ENCODE assay signal across 8 cellular contexts in the genomic region with DNA sequence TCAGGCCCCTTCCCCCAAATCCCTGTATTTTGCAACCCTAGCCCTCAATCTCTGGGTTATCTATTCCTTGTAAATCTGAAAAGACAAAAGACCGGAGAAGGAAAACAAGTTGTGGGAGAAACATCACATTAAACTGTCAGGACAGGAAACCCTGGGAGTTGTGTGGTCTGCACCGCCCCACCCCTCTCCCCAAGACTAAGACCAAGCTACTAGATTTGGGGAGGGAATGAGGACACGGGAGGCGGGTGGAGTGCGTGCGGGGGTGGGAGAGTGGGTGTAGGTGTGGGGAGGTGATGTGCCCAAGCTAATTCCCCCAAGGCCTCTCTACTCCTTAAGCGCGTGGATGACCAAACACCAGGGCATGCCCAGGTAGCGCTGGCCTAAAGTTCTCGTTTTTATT. TPM values are rescaled to one million over a fixed set of nuclear protein-coding genes. Genes with fewer than 3 reads are reported as not detected.
DNase-seq lines count a peak whose midpoint lies in the region; ATAC-seq and TF ChIP-seq lines count a peak whose summit lies in the region.

No MANE protein-coding gene starts in this region.

- peak overlapping the region; percentile 89 to 91 for H3K27ac ChIP-seq in coronary artery
- peak overlapping the region; percentile 90 for H3K27ac ChIP-seq in muscle layer of colon (ENCODE audit: low read depth, low read length)
- peak overlapping the region; percentile 90 for H3K27ac ChIP-seq in upper lobe of right lung

- no peaks in the 10 kb centered on the region for H3K9me3 Mint-ChIP-seq in activated naive CD8-positive, alpha-beta T cell (ENCODE audit: low read depth)
- H3K9me3 Mint-ChIP-seq in activated naive CD8-positive, alpha-beta T cell treated with anti-CD3 and anti-CD28 coated beads for 36 hours = no peaks in the 10 kb centered on the region

- peaks cover 6% of the 10 kb centered on the region for H3K4me1 Mint-ChIP-seq in activated naive CD8-positive, alpha-beta T cell (ENCODE audit: low read depth)
- H3K4me1 Mint-ChIP-seq in activated naive CD8-positive, alpha-beta T cell treated with anti-CD3 and anti-CD28 coated beads for 36 hours = no peaks in the 10 kb centered on the region

- intact Hi-C loops in upper lobe of right lung (cut with DNase I) = no loop called here

- H3K4me3 ChIP-seq in coronary artery (peak overlapping the region; percentile 87), muscle layer of colon (ENCODE audit: low read depth in 1 of 2, low read length in 2 of 2) (peak overlapping the region; percentile 71 to 83), upper lobe of right lung (peak overlapping the region; percentile 68)

- no peaks in the 10 kb centered on the region for H3K27me3 ChIP-seq in muscle layer of colon (ENCODE audit: control insufficient read depth in 1 of 2, insufficient read depth in 2 of 2, low read length in 2 of 2)
- no peaks in the 10 kb centered on the region for H3K27me3 ChIP-seq in upper lobe of right lung

- H3K36me3 ChIP-seq in muscle layer of colon (ENCODE audit: insufficient read depth, low read length) (no peaks in the 10 kb centered on the region), upper lobe of right lung (no peaks in the 10 kb centered on the region)

- no peak for ATAC-seq in upper lobe of right lung
- no peak for ATAC-seq in GM21526 (IDR thresholded peaks at IDR 0.05; ENCODE audit: low FRiP score, unreplicated experiment)
- no peak for ATAC-seq in HG03039 (IDR thresholded peaks at IDR 0.05; ENCODE audit: unreplicated experiment)

- H3K4me1 ChIP-seq in muscle layer of colon (ENCODE audit: insufficient read depth, low read length) (peaks cover 36% of the 10 kb centered on the region), upper lobe of right lung (peaks cover 22% of the 10 kb centered on the region)

- H3K36me3 Mint-ChIP-seq in activated naive CD8-positive, alpha-beta T cell = no peaks in the 10 kb centered on the region
- no peaks in the 10 kb centered on the region for H3K36me3 Mint-ChIP-seq in activated naive CD8-positive, alpha-beta T cell treated with anti-CD3 and anti-CD28 coated beads for 36 hours

- TF ChIP-seq CTCF in coronary artery (IDR thresholded peaks at IDR 0.05) (no peak), upper lobe of right lung (IDR thresholded peaks at IDR 0.05) (no peak)

- no peaks in the 10 kb centered on the region for H3K9me3 ChIP-seq in muscle layer of colon (ENCODE audit: low read length)
- H3K9me3 ChIP-seq in upper lobe of right lung = no peaks in the 10 kb centered on the region

- H3K27ac Mint-ChIP-seq in activated naive CD8-positive, alpha-beta T cell = no peak overlapping the region
- no peak overlapping the region for H3K27ac Mint-ChIP-seq in activated naive CD8-positive, alpha-beta T cell treated with anti-CD3 and anti-CD28 coated beads for 36 hours

- peak overlapping the region; percentile 72 for H3K4me3 Mint-ChIP-seq in activated naive CD8-positive, alpha-beta T cell
- no peak overlapping the region for H3K4me3 Mint-ChIP-seq in activated naive CD8-positive, alpha-beta T cell treated with anti-CD3 and anti-CD28 coated beads for 36 hours

- DNase-seq in activated naive CD8-positive, alpha-beta T cell treated with anti-CD3 and anti-CD28 coated beads for 36 hours = no peak
- DNase-seq in coronary artery (ENCODE audit: low spot score) (no peak), upper lobe of right lung (no peak), superior temporal gyrus (ENCODE audit: extremely low spot score) (no peak)

- peak overlapping the region; percentile 79 for H3K9ac ChIP-seq in muscle layer of colon (ENCODE audit: low read length)

- H3K27me3 Mint-ChIP-seq in activated naive CD8-positive, alpha-beta T cell = peaks cover 56% of the 10 kb centered on the region
- peaks cover 71% of the 10 kb centered on the region for H3K27me3 Mint-ChIP-seq in activated naive CD8-positive, alpha-beta T cell treated with anti-CD3 and anti-CD28 coated beads for 36 hours

RNA-seq across cellular contexts. Expression of a gene that starts 1.3 kb away (rescaled TPM):
- under 1 TPM; 0.02 to 0.14 TPM for total RNA-seq in activated naive CD8-positive, alpha-beta T cell treated with anti-CD3 and anti-CD28 coated beads for 36 hours
- total RNA-seq in upper lobe of right lung = 67.6 TPM

Comparison
In these comparisons a context has a peak if more than half of its experiments do, and no peak if none do; other contexts are left out.
1. RNA of a gene that starts 1.3 kb away (total RNA-seq): 67.6 TPM in upper lobe of right lung (single experiment); 0.02 to 0.14 TPM in activated naive CD8-positive, alpha-beta T cell treated with anti-CD3 and anti-CD28 coated beads for 36 hours; every median in the first group is over 10 times any median in the second.
2. Peak in every context shown above with its lines, with median percentiles within 50 percentile points of each other: H3K27ac ChIP-seq and H3K4me3 ChIP-seq.